10 cellular contexts compared by ENCODE assay signal in the genomic region with DNA sequence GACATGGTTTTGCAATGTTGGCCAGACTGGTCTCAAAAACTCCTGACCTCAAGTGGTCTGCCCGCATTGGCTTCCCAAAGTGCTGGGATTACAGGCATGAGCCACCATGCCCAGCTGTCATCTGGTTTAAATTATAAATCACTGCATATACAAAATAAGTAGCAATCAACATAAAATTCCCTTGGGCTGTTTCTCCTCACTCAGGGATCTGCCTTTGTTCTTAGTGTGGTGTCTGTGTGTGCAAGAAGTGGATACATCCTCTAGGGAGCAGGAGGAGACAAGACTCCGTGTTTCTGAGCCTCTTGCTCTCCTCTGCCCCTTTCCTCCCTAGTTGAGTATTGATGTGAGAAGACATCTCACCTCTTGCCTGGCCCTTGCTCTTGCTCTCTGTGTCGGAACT.
DNase-seq lines count a peak whose midpoint lies in the region; ATAC-seq and TF ChIP-seq lines count a peak whose summit lies in the region.
"Had no signal": no experiment of that assay in that cellular context is flagged by ENCODE, and none has a peak within 500 bp of the region (broad histone marks: within the 10 kb centered on the region; RNA-seq: fewer than 3 reads in every experiment).

No MANE protein-coding gene starts in this region.

- TF ChIP-seq CTCF in AG09309 (IDR thresholded peaks at IDR 0.05; ENCODE audit: control insufficient read depth, insufficient read depth, low read depth, low read length, missing control alignments) (peak; percentile 22), GM10266 (IDR thresholded peaks at IDR 0.05; ENCODE audit: control insufficient read depth, insufficient read depth, low read depth, missing control alignments) (peak; percentile 22), fibroblast of pulmonary artery (IDR thresholded peaks at IDR 0.05; ENCODE audit: low read length, missing control alignments) (no peak)

- in situ Hi-C loops in SK-MEL-5 (cut with HindIII; ENCODE audit: low pct_unique_long_range_greater_than_20kb, low sequenced_read_pairs): no loop called here

- DNase-seq in AG09309 (ENCODE audit: low read depth) (no peak), GM10266 (ENCODE audit: extremely low spot score) (peak; percentile 25), SK-MEL-5 (ENCODE audit: low read depth, low spot score) (peak; percentile 66), fibroblast of pulmonary artery (ENCODE audit: low read depth) (peak; percentile 17), HEK293T (ENCODE audit: extremely low spot score) (no peak)
- no peak for DNase-seq in stimulated activated naive CD4-positive, alpha-beta T cell treated with Interleukin-2 at 50 U/mL for 16 hours (lab: John Stamatoyannopoulos, UW)
- DNase-seq: activated CD4-positive, CD25-positive, alpha-beta regulatory T cell had no signal

- POLR2A ChIA-PET in HEK293T (lab: Yijun Ruan, JAX): no interaction called here

- H3K4me3 ChIP-seq in AG09309 (ENCODE audit: control insufficient read depth, low read depth, low read length) (no peak overlapping the region), fibroblast of pulmonary artery (replicated peaks; ENCODE audit: low read depth, low read length) (no peak overlapping the region)
- H3K4me3 ChIP-seq: thoracic aorta had no signal

- ATAC-seq in GM21528 (IDR thresholded peaks at IDR 0.05; ENCODE audit: low FRiP score, unreplicated experiment) (no peak), HG02973 (IDR thresholded peaks at IDR 0.05; ENCODE audit: unreplicated experiment) (no peak)

- CTCF ChIA-PET in HEK293T (lab: Yijun Ruan, JAX): interaction anchor here (1.3 to 2.2 kb wide), 2 partner anchors 147 to 218 kb away, joined by 3 to 11 read pairs; no protein-coding TSS in a partner anchor

TF ChIP-seq in HEK293T, 16 proteins besides CTCF, POLR2A, EP300 and RAD21:
- TF ChIP-seq ELF4 (IDR thresholded peaks at IDR 0.05) (no peak), SP1 (IDR thresholded peaks at IDR 0.05) (no peak), BHLHE40 (IDR thresholded peaks at IDR 0.05; ENCODE audit: borderline replicate concordance) (no peak), LEF1 (IDR thresholded peaks at IDR 0.05; ENCODE audit: borderline replicate concordance) (no peak), ZNF384 (IDR thresholded peaks at IDR 0.05) (no peak), L3MBTL2 (conservative IDR thresholded peaks at IDR 0.05) (no peak), FOXA1 (IDR thresholded peaks at IDR 0.05) (no peak), SUZ12 (IDR thresholded peaks at IDR 0.05) (no peak), CTBP1 (IDR thresholded peaks at IDR 0.05; ENCODE audit: borderline replicate concordance) (no peak), TARDBP (IDR thresholded peaks at IDR 0.05) (no peak), HDGF (IDR thresholded peaks at IDR 0.05; ENCODE audit: borderline replicate concordance) (no peak), FOXM1 (IDR thresholded peaks at IDR 0.05; ENCODE audit: borderline replicate concordance) (no peak), ARNT (IDR thresholded peaks at IDR 0.05) (no peak), NFRKB (IDR thresholded peaks at IDR 0.05) (no peak), FOXK2 (IDR thresholded peaks at IDR 0.05) (no peak)
- TF ChIP-seq, protein P1, sequence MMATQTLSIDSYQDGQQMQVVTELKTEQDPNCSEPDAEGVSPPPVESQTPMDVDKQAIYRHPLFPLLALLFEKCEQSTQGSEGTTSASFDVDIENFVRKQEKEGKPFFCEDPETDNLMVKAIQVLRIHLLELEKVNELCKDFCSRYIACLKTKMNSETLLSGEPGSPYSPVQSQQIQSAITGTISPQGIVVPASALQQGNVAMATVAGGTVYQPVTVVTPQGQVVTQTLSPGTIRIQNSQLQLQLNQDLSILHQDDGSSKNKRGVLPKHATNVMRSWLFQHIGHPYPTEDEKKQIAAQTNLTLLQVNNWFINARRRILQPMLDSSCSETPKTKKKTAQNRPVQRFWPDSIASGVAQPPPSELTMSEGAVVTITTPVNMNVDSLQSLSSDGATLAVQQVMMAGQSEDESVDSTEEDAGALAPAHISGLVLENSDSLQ (IDR thresholded peaks at IDR 0.05): no peak

Comparison
In these comparisons a context has a peak if more than half of its experiments do, and no peak if none do; other contexts are left out.
1. DNase-seq: peak in GM10266 (single experiment), SK-MEL-5 (single experiment) and fibroblast of pulmonary artery (single experiment); none in AG09309 (single experiment), stimulated activated naive CD4-positive, alpha-beta T cell treated with Interleukin-2 at 50 U/mL for 16 hours (single experiment) and HEK293T (single experiment).